8 cellular contexts compared by ENCODE assay signal in genomic region chr15:93037341-93038063, GRCh38. TPM values are rescaled to one million over a fixed set of nuclear protein-coding genes. Genes with fewer than 3 reads are reported as not detected.
DNase-seq lines count a peak whose midpoint lies in the region; ATAC-seq and TF ChIP-seq lines count a peak whose summit lies in the region.

No MANE protein-coding gene starts in this region.

- no peak overlapping the region for H3K9ac ChIP-seq in H9 (ENCODE audit: extremely low read depth, insufficient read length, low read length)

- no peak for ATAC-seq in HG03378 (IDR thresholded peaks at IDR 0.05; ENCODE audit: unreplicated experiment)
- ATAC-seq in effector memory CD8-positive, alpha-beta T cell (replicated peaks), result no peak

- no peak overlapping the region for H4K8ac ChIP-seq in H9 (replicated peaks; ENCODE audit: insufficient read length, low read depth, low read length)

- DNase-seq in H9, result no peak
- peak; percentile 100 for DNase-seq in SJCRH30
- peak; percentile 78 for DNase-seq in glutamatergic neuron
- DNase-seq in skeletal muscle cell (ENCODE audit: low read depth), result peak; percentile 73
- DNase-seq in stimulated activated CD4-positive, alpha-beta T cell treated with anti-CD3 and anti-CD28 coated beads, Interleukin-4, amount 100 ng/mL, for 1 hour, result no peak
- DNase-seq in middle frontal gyrus (ENCODE audit: extremely low spot score, low spot score), result no peak
- no peak for DNase-seq in effector memory CD8-positive, alpha-beta T cell

- no peak overlapping the region for H2BK5ac ChIP-seq in H9 (ENCODE audit: insufficient read length, low read length)

- H3K9me3 ChIP-seq in H9 (ENCODE audit: control insufficient read depth, low read depth, low read length) (no peaks in the 10 kb centered on the region), SJCRH30 (replicated peaks) (no peaks in the 10 kb centered on the region)

- H2BK15ac ChIP-seq in H9 (ENCODE audit: low read depth, low read length), result no peak overlapping the region

- H2BK12ac ChIP-seq in H9 (ENCODE audit: insufficient read length, low read depth, low read length), result no peak overlapping the region

- H3K4ac ChIP-seq in H9 (ENCODE audit: low read depth, low read length), result no peak overlapping the region

- no peaks in the 10 kb centered on the region for H3K23me2 ChIP-seq in H9 (ENCODE audit: insufficient read length, low read depth, low read length, poor library complexity, severe bottlenecking)

- H3T11ph ChIP-seq in H9 (ENCODE audit: low read length), result no peak overlapping the region

- H3K36me3 ChIP-seq in SJCRH30, result peaks cover 5% of the 10 kb centered on the region; the same call in 1 of the 2 replicates

- H3K23ac ChIP-seq in H9 (ENCODE audit: insufficient read length, low read depth, low read length), result no peak overlapping the region

- H3K4me2 ChIP-seq in H9 (ENCODE audit: insufficient read depth, insufficient read length, low read length), result no peak overlapping the region

- H3K79me2 ChIP-seq in H9 (ENCODE audit: insufficient read depth, low read length), result 0 out of 2 replicates have a peak, but pooled peaks cover 1% of the 10 kb centered on the region

- TF ChIP-seq CTCF in H9 (conservative IDR thresholded peaks at IDR 0.05), result 0 out of 3 replicates have a peak, but pooled peaks have one; percentile 10
- TF ChIP-seq CTCF in glutamatergic neuron (IDR thresholded peaks at IDR 0.05; ENCODE audit: partially characterized antibody, unreplicated experiment), result no peak

- H4K91ac ChIP-seq in H9 (ENCODE audit: insufficient read length, low read depth, low read length), result no peak overlapping the region

- H3K4me3 Mint-ChIP-seq in H9, result no peak overlapping the region
- peak overlapping the region; percentile 55 for H3K4me3 Mint-ChIP-seq in glutamatergic neuron (ENCODE audit: unreplicated experiment)
- no peak overlapping the region for H3K4me3 Mint-ChIP-seq in effector memory CD8-positive, alpha-beta T cell

- no peak overlapping the region for H2AFZ ChIP-seq in H9 (ENCODE audit: low read length)

- H3K4me3 ChIP-seq in SJCRH30 (peak overlapping the region; percentile 42), skeletal muscle cell (ENCODE audit: low read depth, low read length) (no peak overlapping the region)

- peaks cover 8 to 15% (median 10%) of the 10 kb centered on the region in 3 experiments; a peak in 6 of 7 replicates for H3K36me3 Mint-ChIP-seq in H9 (ENCODE audit: insufficient read depth in 1 of 3, low read depth in 3 of 3)
- no peaks in the 10 kb centered on the region for H3K36me3 Mint-ChIP-seq in glutamatergic neuron (ENCODE audit: unreplicated experiment)
- H3K36me3 Mint-ChIP-seq in effector memory CD8-positive, alpha-beta T cell (ENCODE audit: insufficient read depth), result peaks cover 6% of the 10 kb centered on the region

- no peaks in the 10 kb centered on the region for H3K79me1 ChIP-seq in H9 (ENCODE audit: insufficient read depth, low read depth, low read length, poor library complexity, severe bottlenecking)

- H3K14ac ChIP-seq in H9 (ENCODE audit: insufficient read depth, low read length), result no peak overlapping the region

- peaks cover 0 to 8% of the 10 kb centered on the region in 2 experiments; a peak in 3 of 5 replicates for H3K9me3 Mint-ChIP-seq in H9
- H3K9me3 Mint-ChIP-seq in glutamatergic neuron (ENCODE audit: unreplicated experiment), result peaks cover 14% of the 10 kb centered on the region
- H3K9me3 Mint-ChIP-seq in effector memory CD8-positive, alpha-beta T cell, result no peaks in the 10 kb centered on the region

- peak overlapping the region in 1 of 3 experiments; percentile 64; a peak in 2 of 7 replicates for H3K27ac Mint-ChIP-seq in H9
- peak overlapping the region; percentile 96 for H3K27ac Mint-ChIP-seq in glutamatergic neuron (ENCODE audit: unreplicated experiment)
- H3K27ac Mint-ChIP-seq in effector memory CD8-positive, alpha-beta T cell, result no peak overlapping the region

- H2BK120ac ChIP-seq in H9 (ENCODE audit: low read depth, low read length, poor library complexity, severe bottlenecking), result no peak overlapping the region

- H4K20me1 ChIP-seq in H9 (ENCODE audit: control insufficient read depth, insufficient read depth, insufficient read length), result no peaks in the 10 kb centered on the region

- H3K27me3 ChIP-seq in H9 (ENCODE audit: insufficient read depth, low read length) (no peaks in the 10 kb centered on the region), SJCRH30 (no peaks in the 10 kb centered on the region)

- H3K27ac ChIP-seq in H9 (ENCODE audit: insufficient read length, low read depth, low read length), result no peak overlapping the region
- H3K27ac ChIP-seq in SJCRH30, result peak overlapping the region; percentile 79

- H3K18ac ChIP-seq in H9 (ENCODE audit: insufficient read length, low read depth, low read length), result no peak overlapping the region

- H4K5ac ChIP-seq in H9 (ENCODE audit: insufficient read length, low read depth, low read length), result no peak overlapping the region

- H2AK5ac ChIP-seq in H9 (ENCODE audit: insufficient read length, low read length), result no peak overlapping the region

- no peaks in the 10 kb centered on the region for H3K4me1 ChIP-seq in H9 (ENCODE audit: insufficient read depth, low read length)
- H3K4me1 ChIP-seq in SJCRH30, result peaks cover 15% of the 10 kb centered on the region

- H3K56ac ChIP-seq in H9 (ENCODE audit: insufficient read length, low read depth, low read length), result no peak overlapping the region

- no peak overlapping the region for H2BK20ac ChIP-seq in H9 (ENCODE audit: low read depth, low read length, poor library complexity, severe bottlenecking)

- WGBS in H9 (ENCODE audit: extremely low coverage, insufficient read length, low lambda C conversion rate), result no CpG with 5 or more reads among the region's 17 CpGs

- peaks cover 12 to 25% of the 10 kb centered on the region in 2 experiments for H3K4me1 Mint-ChIP-seq in H9
- peaks cover 32% of the 10 kb centered on the region for H3K4me1 Mint-ChIP-seq in glutamatergic neuron (ENCODE audit: low read depth, unreplicated experiment)
- peaks cover 5 to 14% of the 10 kb centered on the region in 2 donors for H3K4me1 Mint-ChIP-seq in effector memory CD8-positive, alpha-beta T cell (ENCODE audit: low read depth in 2 of 2)

- peaks cover 2% of the 10 kb centered on the region for H3K27me3 Mint-ChIP-seq in H9 (ENCODE audit: low read depth)
- H3K27me3 Mint-ChIP-seq in glutamatergic neuron (ENCODE audit: unreplicated experiment), result peaks cover 27% of the 10 kb centered on the region
- peaks cover 5 to 34% of the 10 kb centered on the region in 2 donors for H3K27me3 Mint-ChIP-seq in effector memory CD8-positive, alpha-beta T cell

RNA-seq across cellular contexts. Expression of gene RGMA, which starts 51.5 kb away (rescaled TPM):
- total RNA-seq in H9 (2021) (39.8 and 41.4 TPM in 2 replicates), glutamatergic neuron (ENCODE audit: unreplicated experiment) (56.6 TPM)
- total RNA-seq in SJCRH30 (2014; rRNA removed; shearing (Covaris generic)), result 52.5 and 52.7 TPM in 2 replicates

Comparison
In these comparisons a context has a peak if more than half of its experiments do, and no peak if none do; other contexts are left out.
1. DNase-seq: peak in SJCRH30 (2 of 2), glutamatergic neuron (single experiment) and skeletal muscle cell (single experiment); none in H9 (single experiment), stimulated activated CD4-positive, alpha-beta T cell treated with anti-CD3 and anti-CD28 coated beads, Interleukin-4, amount 100 ng/mL, for 1 hour (single experiment), middle frontal gyrus (single experiment) and effector memory CD8-positive, alpha-beta T cell (0 of 3).